Comparison of ENCODE assay signal across 10 cellular contexts in the genomic region with DNA sequence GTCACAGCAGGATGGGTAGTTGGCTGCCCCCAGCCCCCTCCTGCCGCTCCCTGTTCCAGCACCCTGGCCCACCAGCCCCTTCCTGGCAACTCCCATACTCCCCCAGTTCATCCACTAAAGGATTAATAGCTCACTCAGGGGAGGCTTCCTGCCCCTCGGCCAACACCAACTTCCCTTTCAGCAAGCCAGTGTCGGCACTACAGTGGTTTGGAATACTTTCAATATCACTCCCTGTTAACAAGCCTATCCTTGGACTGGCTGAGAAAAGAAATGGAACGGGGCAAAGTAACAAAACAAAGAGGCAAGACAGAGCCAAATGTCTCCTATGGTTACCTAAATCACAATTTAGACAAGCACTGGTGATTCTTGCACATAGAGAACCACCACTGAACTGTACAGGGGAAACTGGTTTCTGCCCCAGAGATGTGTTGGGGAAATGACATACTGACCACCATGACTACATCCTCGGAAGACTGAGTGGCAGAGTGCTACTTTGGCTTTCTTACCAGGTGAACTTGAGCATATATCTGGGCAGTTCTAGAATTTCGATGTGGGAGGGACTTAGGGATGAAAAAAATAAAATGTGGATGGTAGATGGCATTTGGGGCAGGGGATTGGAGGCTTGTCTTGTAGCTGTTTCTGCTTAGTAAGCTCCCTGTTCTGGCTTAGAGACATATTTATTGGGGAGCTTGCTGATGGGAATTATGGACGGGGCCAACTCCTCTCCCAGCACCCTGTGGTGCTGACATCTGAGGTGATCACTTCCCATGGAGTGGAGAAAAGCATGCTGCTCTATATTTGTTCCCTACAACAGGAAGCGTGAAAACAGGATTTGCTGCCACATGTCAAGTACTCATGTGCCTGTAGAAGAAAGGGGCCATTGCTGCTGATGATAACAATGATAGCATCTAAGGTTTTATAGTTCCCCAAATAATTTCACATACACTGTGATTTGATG. TPM values are rescaled to one million over a fixed set of nuclear protein-coding genes. Genes with fewer than 3 reads are reported as not detected.
DNase-seq lines count a peak whose midpoint lies in the region; ATAC-seq and TF ChIP-seq lines count a peak whose summit lies in the region.
"Had no signal": no experiment of that assay in that cellular context is flagged by ENCODE, and none has a peak within 500 bp of the region (broad histone marks: within the 10 kb centered on the region; RNA-seq: fewer than 3 reads in every experiment).

No MANE protein-coding gene starts in this region.

- H3K9me3 ChIP-seq in skeletal muscle tissue (ENCODE audit: control insufficient read depth in 3 of 3, low read length in 3 of 3), result no peaks in the 10 kb centered on the region

- H3K4me3 ChIP-seq in fibroblast of the aortic adventitia (ENCODE audit: low read depth, low read length), result no peak overlapping the region
- H3K4me3 ChIP-seq in skeletal muscle tissue (ENCODE audit: low read length in 3 of 3), result no peak overlapping the region

- no peaks in the 10 kb centered on the region for H3K36me3 ChIP-seq in skeletal muscle tissue (ENCODE audit: control insufficient read depth in 3 of 3, insufficient read depth in 3 of 3, low read length in 3 of 3)

- peak overlapping the region; percentile 83 for H3K27ac ChIP-seq in skeletal muscle tissue (ENCODE audit: low read depth, low read length)

- ATAC-seq in GM18867 (IDR thresholded peaks at IDR 0.05; ENCODE audit: unreplicated experiment), result peak; percentile 45
- no peak for ATAC-seq in GM21360 (IDR thresholded peaks at IDR 0.05; ENCODE audit: unreplicated experiment)

- peaks cover 12 to 29% (median 25%) of the 10 kb centered on the region in 3 donors for H3K4me1 ChIP-seq in skeletal muscle tissue (ENCODE audit: control insufficient read depth in 3 of 3, insufficient read depth in 3 of 3, low read length in 3 of 3)

- no peaks in the 10 kb centered on the region for H3K27me3 ChIP-seq in skeletal muscle tissue (ENCODE audit: control insufficient read depth in 3 of 3, insufficient read depth in 3 of 3, low read length in 3 of 3)

- DNase-seq in fibroblast of the aortic adventitia (ENCODE audit: low read depth), result peak; percentile 81
- DNase-seq in NCI-H774 (lab: John Stamatoyannopoulos, UW), result no peak
- no peak for DNase-seq in stimulated activated naive CD4-positive, alpha-beta T cell treated with Interleukin-2 at 50 U/mL for 16 hours (lab: John Stamatoyannopoulos, UW)
- no peak for DNase-seq in SHP77 (lab: John Stamatoyannopoulos, UW)
- DNase-seq: RPMI8226 had no signal

- TF ChIP-seq CTCF in fibroblast of the aortic adventitia (IDR thresholded peaks at IDR 0.05; ENCODE audit: insufficient read depth, low read length), result no peak

- no peak overlapping the region for H3K9ac ChIP-seq in skeletal muscle tissue (ENCODE audit: low read depth in 1 of 3, low read length in 3 of 3)

TF ChIP-seq in PFSK-1, 5 proteins besides CTCF, POLR2A, EP300 and RAD21:
- TF ChIP-seq POLR2AphosphoS5 (IDR thresholded peaks at IDR 0.05; ENCODE audit: low read depth, low read length) (no peak), SIN3A (IDR thresholded peaks at IDR 0.05; ENCODE audit: borderline replicate concordance, insufficient read depth, low read length) (no peak), FOXP2 (optimal IDR thresholded peaks at IDR 0.05; ENCODE audit: borderline replicate concordance, extremely low read depth, extremely low read length, insufficient read depth) (no peak), REST (IDR thresholded peaks at IDR 0.05; ENCODE audit: insufficient read depth in 1 of 2, low read depth in 2 of 2, low read length in 2 of 2) (0 out of 4 replicates have a peak, but pooled peaks of 1 of the 2 experiments have one; percentile 17), TAF1 (IDR thresholded peaks at IDR 0.05; ENCODE audit: borderline replicate concordance, insufficient read depth, low read length) (peak; percentile 52; the same call in 1 of the 2 replicates)

RNA-seq across cellular contexts. Expression of gene CAPN2, which starts 7.1 kb away (rescaled TPM):
- 134 TPM for polyA plus RNA-seq in PFSK-1 (2012; ENCODE audit: insufficient read length, low read depth)
- total RNA-seq in fibroblast of the aortic adventitia (ENCODE audit: low replicate concordance) (456 and 481 TPM in 2 replicates), skeletal muscle tissue (78.8 TPM)

RNA-seq across cellular contexts. Expression of gene CAPN8, which starts 39.7 kb away (rescaled TPM):
- polyA plus RNA-seq in PFSK-1 (2012; ENCODE audit: insufficient read length, low read depth), result not detected
- total RNA-seq in fibroblast of the aortic adventitia (ENCODE audit: low replicate concordance) (not detected in 2 replicates), skeletal muscle tissue (1.0 TPM)
- total RNA-seq: activated naive CD4-positive, alpha-beta T cell treated with anti-CD3 and anti-CD28 coated beads, Interleukin-2, amount 50 U/mL, for 72 hours had no signal
